Comparison of ENCODE assay signal across 27 cellular contexts in the genomic region with DNA sequence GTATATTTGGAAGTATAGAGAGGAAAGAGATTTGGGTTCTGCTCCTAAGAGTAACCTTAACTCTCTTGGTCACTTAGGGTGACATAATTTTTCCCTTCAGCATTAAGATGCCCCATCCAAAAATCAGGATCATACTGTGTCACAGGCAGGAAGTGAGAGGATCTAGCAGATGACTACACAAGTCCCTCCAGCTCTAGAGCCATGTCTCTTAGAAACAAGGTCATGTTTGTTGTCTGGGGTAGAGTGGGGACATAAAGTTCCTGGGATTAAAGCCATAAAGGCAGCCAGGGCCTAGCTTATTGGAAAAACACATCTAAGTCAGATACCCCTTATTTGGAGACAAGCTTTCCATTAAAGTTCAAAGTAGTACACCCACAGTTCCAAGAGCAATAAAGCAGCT. TPM values are rescaled to one million over a fixed set of nuclear protein-coding genes. Genes with fewer than 3 reads are reported as not detected.
DNase-seq lines count a peak whose midpoint lies in the region; ATAC-seq, FAIRE-seq and TF ChIP-seq lines count a peak whose summit lies in the region.
"Had no signal": no experiment of that assay in that cellular context is flagged by ENCODE, and none has a peak within 500 bp of the region (broad histone marks: within the 10 kb centered on the region; RNA-seq: fewer than 3 reads in every experiment).

No MANE protein-coding gene starts in this region.

- H3K36me3 ChIP-seq in bronchial epithelial cell (ENCODE audit: control insufficient read depth, insufficient read depth, low read length): no peaks in the 10 kb centered on the region
- H3K36me3 ChIP-seq in tibial artery: no peaks in the 10 kb centered on the region
- H3K36me3 ChIP-seq: BLaER1 had no signal

- no peak for TF ChIP-seq CTCF in bronchial epithelial cell (IDR thresholded peaks at IDR 0.05; ENCODE audit: insufficient read depth, low read length, severe bottlenecking)
- no peak for TF ChIP-seq CTCF in tibial artery (IDR thresholded peaks at IDR 0.05)

- peak; percentile 52 for FAIRE-seq in bronchial epithelial cell (lab: Jason Lieb, UNC)
- FAIRE-seq: D721Med, GM18507 had no signal

- H3K4me3 ChIP-seq in bronchial epithelial cell (ENCODE audit: low read depth, low read length): no peak overlapping the region
- no peak overlapping the region for H3K4me3 ChIP-seq in right cardiac atrium (ENCODE audit: low read length)
- no peak overlapping the region for H3K4me3 ChIP-seq in tibial artery
- H3K4me3 ChIP-seq: BLaER1 had no signal

- H3K4me1 ChIP-seq in right cardiac atrium (ENCODE audit: control insufficient read depth, insufficient read depth, low read length) (peaks cover 6% of the 10 kb centered on the region), tibial artery (peaks cover 0 to 27% (median 8%) of the 10 kb centered on the region in 4 donors)
- H3K4me1 ChIP-seq: BLaER1 had no signal

- no peak for DNase-seq in bronchial epithelial cell (ENCODE audit: low read depth)
- no peak for DNase-seq in Right ventricle myocardium superior
- DNase-seq in right cardiac atrium: no peak
- DNase-seq in tibial artery: peak in 1 of 2 donors; percentile 31
- no peak for DNase-seq in AML-193 (lab: John Stamatoyannopoulos, UW)
- no peak for DNase-seq in T-helper 9 cell
- DNase-seq: CD4-positive, CD25-positive, alpha-beta regulatory T cell; DMS53; H7; MM.1S; NCI-H1694; NCI-H2029 treated with DMSO at 0.1 percent for 48 hours; NCI-H2227 treated with DMSO at 0.1 percent for 48 hours; NCI-H526 treated with DMSO at 0.1 percent for 48 hours; RPMI8226; SHP77 treated with DMSO at 0.1 percent for 48 hours had no signal

- ATAC-seq in Right ventricle myocardium superior (ENCODE audit: poor library complexity): peak; percentile 64
- peak; percentile 73 to 80 for ATAC-seq in right cardiac atrium
- no peak for ATAC-seq in GM19397 (IDR thresholded peaks at IDR 0.05; ENCODE audit: unreplicated experiment)

- H3K27me3 ChIP-seq in bronchial epithelial cell (ENCODE audit: control insufficient read depth, insufficient read depth, low read length): no peaks in the 10 kb centered on the region
- H3K27me3 ChIP-seq in right cardiac atrium (ENCODE audit: control insufficient read depth, insufficient read depth): no peaks in the 10 kb centered on the region
- no peaks in the 10 kb centered on the region for H3K27me3 ChIP-seq in tibial artery
- H3K27me3 ChIP-seq: BLaER1 had no signal

- H3K27ac ChIP-seq in right cardiac atrium (ENCODE audit: low read length) (no peak overlapping the region), tibial artery (peak overlapping the region; percentile 72)
- H3K27ac ChIP-seq: BLaER1, HL-60, KMS-11 had no signal

- H3K9me3 ChIP-seq in right cardiac atrium (ENCODE audit: control insufficient read depth, low read length): no peaks in the 10 kb centered on the region
- no peaks in the 10 kb centered on the region for H3K9me3 ChIP-seq in tibial artery
- H3K9me3 ChIP-seq: BLaER1 had no signal

- intact Hi-C loops in Right ventricle myocardium superior (cut with DNase I): no loop called here
- intact Hi-C loops in right cardiac atrium (cut with DNase I): no loop called here
- intact Hi-C loops in tibial artery (cut with DNase I; ENCODE audit: low total_unique reads): no loop called here

RNA-seq across cellular contexts. Expression of a gene that starts 2.7 kb away (rescaled TPM):
- not detected in 2 replicates for total RNA-seq in bronchial epithelial cell
- total RNA-seq in Right ventricle myocardium superior: not detected
- total RNA-seq in right cardiac atrium: under 1 TPM in 3 of 4 donors, not detected in 1; 0.17 to 0.84 (median 0.24) TPM
- 0.34 TPM for polyA plus RNA-seq in right cardiac atrium
- total RNA-seq: A172; CD4-positive, CD25-positive, alpha-beta regulatory T cell; Daoy; G401; H7; NCI-H460 had no signal
- polyA plus RNA-seq: CD4-positive, CD25-positive, alpha-beta regulatory T cell; IgD-negative memory B cell had no signal

RNA-seq across cellular contexts. Expression of a gene that starts 34.3 kb away (rescaled TPM):
- total RNA-seq in bronchial epithelial cell (not detected in 2 replicates), Right ventricle myocardium superior (1.6 TPM), right cardiac atrium (1 to 10 TPM in 2 of 4 donors, under 1 TPM in 2; 0.40 to 4.3 (median 0.84) TPM)
- 2.0 TPM for polyA plus RNA-seq in right cardiac atrium
- total RNA-seq: A172; CD4-positive, CD25-positive, alpha-beta regulatory T cell; Daoy; G401; H7; NCI-H460 had no signal
- polyA plus RNA-seq: CD4-positive, CD25-positive, alpha-beta regulatory T cell; IgD-negative memory B cell had no signal

RNA-seq across cellular contexts. Expression of a gene that starts 36.4 kb away (rescaled TPM):
- total RNA-seq in bronchial epithelial cell (not detected in 2 replicates), Right ventricle myocardium superior (4.0 TPM), right cardiac atrium (1 to 10 TPM in 1 of 4 donors, under 1 TPM in 3; 0.21 to 5.5 (median 0.82) TPM)
- 0.36 TPM for polyA plus RNA-seq in right cardiac atrium
- total RNA-seq: A172; CD4-positive, CD25-positive, alpha-beta regulatory T cell; Daoy; G401; H7; NCI-H460 had no signal
- polyA plus RNA-seq: CD4-positive, CD25-positive, alpha-beta regulatory T cell; IgD-negative memory B cell had no signal

RNA-seq across cellular contexts. Expression of a gene that starts 41.1 kb away (rescaled TPM):
- not detected in 2 replicates for total RNA-seq in bronchial epithelial cell
- not detected for total RNA-seq in Right ventricle myocardium superior
- total RNA-seq in right cardiac atrium: not detected
- polyA plus RNA-seq in right cardiac atrium: not detected
- total RNA-seq: A172; CD4-positive, CD25-positive, alpha-beta regulatory T cell; Daoy; G401; H7; NCI-H460 had no signal
- polyA plus RNA-seq: CD4-positive, CD25-positive, alpha-beta regulatory T cell; IgD-negative memory B cell had no signal

RNA-seq across cellular contexts. Expression of a gene that starts 52.0 kb away (rescaled TPM):
- total RNA-seq in bronchial epithelial cell (not detected in 2 replicates), Right ventricle myocardium superior (not detected), right cardiac atrium (not detected)
- polyA plus RNA-seq in right cardiac atrium: not detected
- total RNA-seq: A172; CD4-positive, CD25-positive, alpha-beta regulatory T cell; G401; H7; NCI-H460 had no signal
- polyA plus RNA-seq: CD4-positive, CD25-positive, alpha-beta regulatory T cell; IgD-negative memory B cell had no signal
